18 cellular contexts compared by ENCODE assay signal in the genomic region with DNA sequence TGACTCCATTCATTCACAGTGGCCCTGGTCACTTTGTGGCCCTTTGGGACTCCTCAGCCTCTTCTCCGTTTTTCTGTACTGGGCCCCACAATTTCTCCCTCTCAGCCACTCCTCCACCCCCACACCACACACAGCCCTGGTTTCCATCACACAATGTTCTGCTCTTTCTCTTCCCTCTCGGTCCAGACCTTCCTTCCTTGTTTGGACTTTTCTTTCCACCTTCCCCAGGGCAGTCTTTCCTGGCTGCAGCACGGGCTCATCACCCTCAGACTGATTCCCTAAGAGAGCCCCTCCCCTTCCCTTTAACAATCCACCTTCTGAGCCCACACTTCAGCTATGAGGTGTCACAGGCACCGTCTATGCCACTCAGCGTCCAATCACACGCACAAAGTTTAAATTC. TPM values are rescaled to one million over a fixed set of nuclear protein-coding genes. Genes with fewer than 3 reads are reported as not detected.
DNase-seq lines count a peak whose midpoint lies in the region; ATAC-seq and TF ChIP-seq lines count a peak whose summit lies in the region.
"Had no signal": no experiment of that assay in that cellular context is flagged by ENCODE, and none has a peak within 500 bp of the region (broad histone marks: within the 10 kb centered on the region; RNA-seq: fewer than 3 reads in every experiment).

No MANE protein-coding gene starts in this region.

- H3K9me3 Mint-ChIP-seq in progenitor cell of endocrine pancreas (ENCODE audit: low read depth) = no peaks in the 10 kb centered on the region

- TF ChIP-seq CTCF in colonic mucosa (IDR thresholded peaks at IDR 0.05) = no peak
- no peak for TF ChIP-seq CTCF in progenitor cell of endocrine pancreas (IDR thresholded peaks at IDR 0.05; ENCODE audit: unreplicated experiment)
- no peak for TF ChIP-seq CTCF in tibial artery (IDR thresholded peaks at IDR 0.05)
- TF ChIP-seq CTCF in thyroid gland (IDR thresholded peaks at IDR 0.05) = no peak

- no peaks in the 10 kb centered on the region for H3K4me1 ChIP-seq in colonic mucosa
- peaks cover 0 to 87% (median 33%) of the 10 kb centered on the region in 4 donors for H3K4me1 ChIP-seq in tibial artery
- peaks cover 31 to 32% of the 10 kb centered on the region in 2 donors for H3K4me1 ChIP-seq in thyroid gland
- H3K4me1 ChIP-seq: A549 had no signal

- WGBS in thyroid gland, 2 donors = 81 to 89% methylated on average over 6 of the region's 6 CpGs

- no peak overlapping the region for H3K4me3 ChIP-seq in colonic mucosa
- no peak overlapping the region for H3K4me3 ChIP-seq in tibial artery
- H3K4me3 ChIP-seq in thyroid gland (replicated peaks in 1 of 3) = no peak overlapping the region
- H3K4me3 ChIP-seq: A549 had no signal

- no peaks in the 10 kb centered on the region for H3K4me1 Mint-ChIP-seq in progenitor cell of endocrine pancreas (ENCODE audit: low read depth)
- H3K4me1 Mint-ChIP-seq: CD4-positive, alpha-beta memory T cell had no signal

- DNase-seq in colonic mucosa = no peak
- peak; percentile 45 for DNase-seq in islet precursor cell
- DNase-seq in progenitor cell of endocrine pancreas (ENCODE audit: low spot score, unreplicated experiment) = no peak
- no peak for DNase-seq in tibial artery
- DNase-seq in HK-2 (ENCODE audit: unreplicated experiment) = no peak
- DNase-seq in thyroid gland = no peak
- DNase-seq in NCI-H2196 treated with DMSO at 0.1 percent for 48 hours (lab: John Stamatoyannopoulos, UW; ENCODE audit: unreplicated experiment) = no peak
- DNase-seq: CD4-positive, alpha-beta memory T cell; DMS153; GDM1; GOT3; IMR-90; NCI-H2029; SIG-M5 had no signal

- TF ChIP-seq POLR2A in thyroid gland (IDR thresholded peaks at IDR 0.05) = no peak

- H3K9me3 ChIP-seq in colonic mucosa = no peaks in the 10 kb centered on the region
- H3K9me3 ChIP-seq in tibial artery = no peaks in the 10 kb centered on the region
- H3K9me3 ChIP-seq in thyroid gland = no peaks in the 10 kb centered on the region
- H3K9me3 ChIP-seq: A549 had no signal

- H3K36me3 Mint-ChIP-seq in progenitor cell of endocrine pancreas (ENCODE audit: insufficient read depth) = no peaks in the 10 kb centered on the region
- H3K36me3 Mint-ChIP-seq: CD4-positive, alpha-beta memory T cell had no signal

- H3K36me3 ChIP-seq in colonic mucosa (no peaks in the 10 kb centered on the region), tibial artery (peaks cover 0 to 5% (median 0%) of the 10 kb centered on the region in 3 donors), thyroid gland (no peaks in the 10 kb centered on the region)

- H3K27me3 Mint-ChIP-seq in progenitor cell of endocrine pancreas = peaks cover 27% of the 10 kb centered on the region

- H3K9ac ChIP-seq in colonic mucosa (ENCODE audit: low read depth in 2 of 2, low read length in 2 of 2) = no peak overlapping the region

- H3K27me3 ChIP-seq in colonic mucosa (no peaks in the 10 kb centered on the region), tibial artery (no peaks in the 10 kb centered on the region), thyroid gland (no peaks in the 10 kb centered on the region)

- H3K27ac ChIP-seq in colonic mucosa (peak overlapping the region; percentile 0), tibial artery (peak overlapping the region; percentile 83 to 87), thyroid gland (no peak overlapping the region)
- H3K27ac ChIP-seq: A549 had no signal

- H3K27ac Mint-ChIP-seq in progenitor cell of endocrine pancreas = peak overlapping the region; percentile 26

- no peak overlapping the region for H3K4me3 Mint-ChIP-seq in progenitor cell of endocrine pancreas (ENCODE audit: low read depth)
- H3K4me3 Mint-ChIP-seq: CD4-positive, alpha-beta memory T cell had no signal

- no peak for ATAC-seq in HG03045 (IDR thresholded peaks at IDR 0.05; ENCODE audit: unreplicated experiment)
- ATAC-seq: PC-3 had no signal

- intact Hi-C loops in colonic mucosa (cut with DNase I) (no loop called here), tibial artery (cut with DNase I; ENCODE audit: low total_unique reads) (no loop called here), thyroid gland (cut with DNase I) (no loop called here)

RNA-seq across cellular contexts. Expression of a gene that starts 25.7 kb away (rescaled TPM):
- total RNA-seq in colonic mucosa = 10 to 100 TPM in 1 of 2 donors, 1 to 10 TPM in 1; 5.8 to 12.9 TPM
- total RNA-seq in progenitor cell of endocrine pancreas = 0.14 and 0.18 TPM in 2 replicates
- total RNA-seq in thyroid gland = 10 to 100 TPM in 1 of 4 donors, 1 to 10 TPM in 3; 6.3 to 11.6 (median 8.5) TPM
- total RNA-seq: CD4-positive, alpha-beta memory T cell; IMR-90; M059J; PC-3 had no signal

Comparison
In these comparisons a context has a peak if more than half of its experiments do, and no peak if none do; other contexts are left out.
1. H3K27ac ChIP-seq: peak in colonic mucosa (single experiment) and tibial artery (2 of 2); none in thyroid gland (0 of 3).